11 cellular contexts compared by ENCODE assay signal in the genomic region with DNA sequence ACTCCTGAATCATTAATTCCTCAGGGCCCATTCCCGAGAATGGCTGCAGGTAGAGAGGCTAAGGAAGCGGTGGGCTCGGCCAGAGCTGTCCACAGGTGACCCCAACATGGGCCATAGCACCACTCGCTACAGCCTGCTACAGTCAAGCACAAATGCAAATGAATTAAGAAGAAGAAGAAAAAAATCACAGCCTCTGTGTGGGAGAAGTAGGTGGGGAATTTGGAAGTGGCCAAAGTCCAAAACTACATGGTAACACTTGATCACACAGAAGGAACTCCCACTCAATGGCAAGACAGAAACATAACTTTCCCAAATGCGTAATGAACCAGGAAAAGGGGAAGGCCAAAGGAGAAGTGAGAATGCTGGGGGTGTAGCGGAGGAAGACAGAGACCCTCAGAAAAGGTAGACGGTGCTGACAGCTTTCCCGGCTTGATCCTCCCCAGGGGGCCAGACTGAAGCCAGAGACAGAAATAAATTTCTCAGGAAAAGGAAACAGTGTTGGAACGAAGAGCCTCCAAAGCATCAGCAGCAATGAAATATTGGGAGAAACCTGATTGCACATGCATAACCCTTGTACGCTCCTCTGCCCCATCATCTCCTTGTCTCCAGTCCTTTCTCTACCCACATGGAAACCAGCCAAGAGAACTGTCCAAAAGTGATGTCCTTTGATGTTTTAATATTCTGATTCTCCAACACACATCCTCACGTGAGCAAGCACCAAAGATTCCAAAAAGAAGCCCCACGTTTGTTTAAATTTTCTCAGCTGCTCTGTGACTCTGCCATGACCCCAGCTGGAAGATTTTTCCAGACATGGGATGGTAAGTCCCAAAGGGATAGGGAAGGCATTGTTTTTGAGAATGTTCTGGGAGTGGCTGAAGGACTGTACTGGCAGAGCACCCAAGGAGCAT.
DNase-seq lines count a peak whose midpoint lies in the region; ATAC-seq, FAIRE-seq and TF ChIP-seq lines count a peak whose summit lies in the region.
"Had no signal": no experiment of that assay in that cellular context is flagged by ENCODE, and none has a peak within 500 bp of the region (broad histone marks: within the 10 kb centered on the region; RNA-seq: fewer than 3 reads in every experiment).

No MANE protein-coding gene starts in this region.

- H3K27me3 ChIP-seq in WERI-Rb-1 (ENCODE audit: insufficient read depth, low read depth, severe bottlenecking) = no peaks in the 10 kb centered on the region

- peaks cover 30% of the 10 kb centered on the region for H3K36me3 Mint-ChIP-seq in central memory CD8-positive, alpha-beta T cell (ENCODE audit: insufficient read depth)

- TF ChIP-seq CTCF in omental fat pad (IDR thresholded peaks at IDR 0.05) = no peak
- no peak for TF ChIP-seq CTCF in WERI-Rb-1 (IDR thresholded peaks at IDR 0.05; ENCODE audit: low read depth, low read length)

- FAIRE-seq in GM12891 (lab: Jason Lieb, UNC) = peak; percentile 52

- H3K27me3 Mint-ChIP-seq in central memory CD8-positive, alpha-beta T cell = no peaks in the 10 kb centered on the region

- H3K9me3 ChIP-seq in WERI-Rb-1 (ENCODE audit: severe bottlenecking) = no peaks in the 10 kb centered on the region

- ATAC-seq in HG02870 (IDR thresholded peaks at IDR 0.05; ENCODE audit: unreplicated experiment) = peak; percentile 34
- no peak for ATAC-seq in central memory CD8-positive, alpha-beta T cell (replicated peaks; ENCODE audit: extremely low read depth, poor library complexity, severe bottlenecking)
- ATAC-seq in omental fat pad (ENCODE audit: low FRiP score) = peak; percentile 68

- no peaks in the 10 kb centered on the region for H3K36me3 ChIP-seq in WERI-Rb-1

- TF ChIP-seq POLR2A in GM12891 (IDR thresholded peaks at IDR 0.05; ENCODE audit: low read depth, low read length) = peak; percentile 60; the same call in 1 of the 2 replicates

- H3K4me1 Mint-ChIP-seq in central memory CD8-positive, alpha-beta T cell = peaks cover 62% of the 10 kb centered on the region

- H3K27ac ChIP-seq in WERI-Rb-1 = no peak overlapping the region
- H3K27ac ChIP-seq: KMS-11 had no signal

- no peak overlapping the region for H3K4me3 ChIP-seq in WERI-Rb-1 (ENCODE audit: low read depth, low read length)

- no peak overlapping the region for H3K4me3 Mint-ChIP-seq in central memory CD8-positive, alpha-beta T cell

- DNase-seq in GM12891 (ENCODE audit: insufficient read length, low spot score) (no peak), omental fat pad (ENCODE audit: low spot score) (no peak), HuH-7.5 (ENCODE audit: low spot score) (no peak), SW480 (ENCODE audit: low spot score) (no peak), WERI-Rb-1 (no peak)
- no peak for DNase-seq in central memory CD8-positive, alpha-beta T cell (ENCODE audit: low spot score in 2 of 2)
- no peak for DNase-seq in activated effector memory CD4-positive, alpha-beta T cell treated with anti-CD3 and anti-CD28 coated beads, Interleukin-2, amount 50 U/mL, for 16 hours
- DNase-seq: activated CD4-positive, CD25-positive, alpha-beta regulatory T cell treated with anti-CD3 and anti-CD28 coated beads, Interleukin-2, amount 50 U/mL, for 72 hours; erythroblast had no signal

- H3K27ac Mint-ChIP-seq in central memory CD8-positive, alpha-beta T cell (ENCODE audit: low read depth) = peak overlapping the region; percentile 82

- H3K9me3 Mint-ChIP-seq in central memory CD8-positive, alpha-beta T cell = no peaks in the 10 kb centered on the region

TF ChIP-seq in GM12891, 5 proteins besides CTCF, POLR2A, EP300 and RAD21:
- TF ChIP-seq POU2F2 (IDR thresholded peaks at IDR 0.05; ENCODE audit: low read depth, low read length) (peak; percentile 26; the same call in 1 of the 2 replicates), SPI1 (IDR thresholded peaks at IDR 0.05; ENCODE audit: low read depth, low read length) (peak; percentile 98), TAF1 (IDR thresholded peaks at IDR 0.05; ENCODE audit: low read depth, low read length) (peak; percentile 59), POLR2AphosphoS5 (IDR thresholded peaks at IDR 0.05; ENCODE audit: low read depth, low read length) (no peak; the same call in 1 of the 2 replicates), PAX5 (IDR thresholded peaks at IDR 0.05; ENCODE audit: insufficient read depth, low read length, severe bottlenecking) (no peak)
